ENCODE assay signal across 1 cellular context in the genomic region with DNA sequence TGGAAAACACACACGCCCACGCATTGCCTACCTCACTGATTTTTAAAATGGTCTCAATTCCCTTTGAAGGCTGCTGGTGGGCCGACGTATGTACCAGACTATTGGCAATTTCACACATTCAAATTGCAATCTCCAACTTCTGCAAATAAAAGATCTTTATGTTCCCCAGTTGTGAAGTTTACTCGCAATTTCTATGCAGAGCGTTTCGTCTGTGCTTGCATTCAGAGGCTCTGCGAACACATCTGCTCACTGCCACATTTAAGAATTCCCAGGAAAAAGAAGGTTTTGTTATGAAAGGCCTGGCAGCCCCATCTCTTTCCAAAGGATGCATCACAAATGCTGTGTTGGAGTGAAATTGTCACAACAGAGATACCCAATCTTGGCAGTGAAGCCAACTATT.
TF ChIP-seq lines count a peak whose summit lies in the region.

No MANE protein-coding gene starts in this region.

TF ChIP-seq in GM23338, 12 proteins besides CTCF, POLR2A, EP300 and RAD21 (continued from another document):
- no peak for TF ChIP-seq EZH2 (IDR thresholded peaks at IDR 0.05; ENCODE audit: low read depth, unreplicated experiment)
- no peak for TF ChIP-seq EZH2phosphoT487 (IDR thresholded peaks at IDR 0.05; ENCODE audit: unreplicated experiment)
- no peak for TF ChIP-seq ZNF331 (CRISPR knock-in tag; IDR thresholded peaks at IDR 0.05; ENCODE audit: low read depth)
- no peak for TF ChIP-seq JUNB (IDR thresholded peaks at IDR 0.05; ENCODE audit: unreplicated experiment)
- no peak for TF ChIP-seq POLR2AphosphoS5 (IDR thresholded peaks at IDR 0.05; ENCODE audit: low read depth)
